Comparison of ENCODE assay signal across 24 cellular contexts in genomic region chr11:134661660-134662059, GRCh38.
DNase-seq lines count a peak whose midpoint lies in the region; ATAC-seq and TF ChIP-seq lines count a peak whose summit lies in the region.
"Had no signal": no experiment of that assay in that cellular context is flagged by ENCODE, and none has a peak within 500 bp of the region (broad histone marks: within the 10 kb centered on the region; RNA-seq: fewer than 3 reads in every experiment).

No MANE protein-coding gene starts in this region.

- H3K4me1 Mint-ChIP-seq in activated CD8-positive, alpha-beta memory T cell treated with anti-CD3 and anti-CD28 coated beads, Interleukin-2, amount 10 ng/mL, durations not matched to agents 7 days and 5 days = no peaks in the 10 kb centered on the region
- H3K4me1 Mint-ChIP-seq: CD4-positive, CD25-positive, alpha-beta regulatory T cell had no signal

- H3K9me3 ChIP-seq in lung (ENCODE audit: control insufficient read depth in 2 of 2, insufficient read depth in 1 of 2, low read length in 1 of 2) = peaks cover 0 to 6% of the 10 kb centered on the region in 2 donors
- H3K9me3 ChIP-seq: MG63, SJSA1 had no signal

- no peaks in the 10 kb centered on the region for H3K4me1 ChIP-seq in lung (ENCODE audit: control insufficient read depth in 2 of 2, insufficient read depth in 2 of 2, low read length in 2 of 2)
- H3K4me1 ChIP-seq: SJSA1 had no signal

- no peak overlapping the region for H3K4me3 ChIP-seq in lung
- H3K4me3 ChIP-seq: GM23248, MG63, PC-9, SJSA1 had no signal

- no peaks in the 10 kb centered on the region for H3K36me3 ChIP-seq in lung (ENCODE audit: control insufficient read depth in 2 of 2, insufficient read depth in 2 of 2, low read length in 2 of 2)
- H3K36me3 ChIP-seq: MG63, SJSA1 had no signal

- peak; percentile 29 for DNase-seq in activated CD8-positive, alpha-beta memory T cell treated with anti-CD3 and anti-CD28 coated beads, Interleukin-2, amount 10 ng/mL, durations not matched to agents 7 days and 5 days
- DNase-seq in activated CD8-positive, alpha-beta memory T cell treated with anti-CD3 and anti-CD28 coated beads for 24 hours = no peak
- DNase-seq in ecto neural progenitor cell (ENCODE audit: low spot score) (peak; percentile 26), lung (ENCODE audit: low spot score) (peak; percentile 21), COR-L47 (lab: John Stamatoyannopoulos, UW) (no peak), HEK293T (ENCODE audit: extremely low spot score) (no peak), RWPE1 (ENCODE audit: low spot score) (no peak)
- peak; percentile 4 for DNase-seq in stimulated activated CD8-positive, alpha-beta memory T cell treated with anti-CD3 and anti-CD28 coated beads, Interleukin-4, amount 100 ng/mL, for 48 hours
- DNase-seq: 8988T; ACHN; CD4-positive, CD25-positive, alpha-beta regulatory T cell; GM23248; H9; HFFc6; KBM-7; MG63; NCI-H1694; NCI-H2029 treated with DMSO at 0.1 percent for 48 hours; NCI-H446 treated with DMSO at 0.1 percent for 48 hours; NCI-H526; NCI-H82; PC-9; Right ventricle myocardium superior had no signal

- CTCF ChIA-PET in activated CD8-positive, alpha-beta memory T cell treated with anti-CD3 and anti-CD28 coated beads, Interleukin-2, amount 10 ng/mL, durations not matched to agents 7 days and 5 days (lab: Charles Lee) = no interaction called here
- CTCF ChIA-PET in HEK293T (lab: Yijun Ruan, JAX) = no interaction called here
- CTCF ChIA-PET in RWPE1 (lab: Yijun Ruan, JAX) = interaction anchor here (0.6 kb wide), 1 partner anchor 727 kb away, joined by 4 read pairs; no protein-coding TSS in a partner anchor

- no peak for ATAC-seq in activated CD8-positive, alpha-beta memory T cell treated with anti-CD3 and anti-CD28 coated beads, Interleukin-2, amount 10 ng/mL, durations not matched to agents 7 days and 5 days
- ATAC-seq in lung (ENCODE audit: insufficient read depth, low FRiP score) = no peak

- POLR2A ChIA-PET in HEK293T (lab: Yijun Ruan, JAX) = no interaction called here
- POLR2A ChIA-PET in RWPE1 (lab: Yijun Ruan, JAX; ENCODE audit: low non-redundant PET) = no interaction called here

- no peak for TF ChIP-seq CTCF in lung (IDR thresholded peaks at IDR 0.05; ENCODE audit: control extremely low read depth, extremely low read depth)
- TF ChIP-seq CTCF in RWPE1 (conservative IDR thresholded peaks at IDR 0.05; ENCODE audit: low read depth) = no peak

- H3K27me3 Mint-ChIP-seq in activated CD8-positive, alpha-beta memory T cell treated with anti-CD3 and anti-CD28 coated beads, Interleukin-2, amount 10 ng/mL, durations not matched to agents 7 days and 5 days = no peaks in the 10 kb centered on the region
- H3K27me3 Mint-ChIP-seq: CD4-positive, CD25-positive, alpha-beta regulatory T cell had no signal

- H3K4me3 Mint-ChIP-seq in activated CD8-positive, alpha-beta memory T cell treated with anti-CD3 and anti-CD28 coated beads, Interleukin-2, amount 10 ng/mL, durations not matched to agents 7 days and 5 days = no peak overlapping the region
- H3K4me3 Mint-ChIP-seq: CD4-positive, CD25-positive, alpha-beta regulatory T cell; H9; HFFc6 had no signal

- H3K27me3 ChIP-seq in lung (ENCODE audit: control insufficient read depth, insufficient read depth) = no peaks in the 10 kb centered on the region
- H3K27me3 ChIP-seq: MG63, SJSA1 had no signal

- H3K27ac ChIP-seq in lung (ENCODE audit: low read depth in 1 of 2, low read length in 1 of 2) = no peak overlapping the region
- H3K27ac ChIP-seq in RWPE1 = no peak overlapping the region
- H3K27ac ChIP-seq: GM23248, PC-9, SJSA1 had no signal

- no peak overlapping the region for H3K27ac Mint-ChIP-seq in activated CD8-positive, alpha-beta memory T cell treated with anti-CD3 and anti-CD28 coated beads, Interleukin-2, amount 10 ng/mL, durations not matched to agents 7 days and 5 days
- H3K27ac Mint-ChIP-seq: CD4-positive, CD25-positive, alpha-beta regulatory T cell; H9; HFFc6 had no signal

- H3K9me3 Mint-ChIP-seq in activated CD8-positive, alpha-beta memory T cell treated with anti-CD3 and anti-CD28 coated beads, Interleukin-2, amount 10 ng/mL, durations not matched to agents 7 days and 5 days (ENCODE audit: low read depth) = peaks cover 7% of the 10 kb centered on the region

- no peaks in the 10 kb centered on the region for H3K36me3 Mint-ChIP-seq in activated CD8-positive, alpha-beta memory T cell treated with anti-CD3 and anti-CD28 coated beads, Interleukin-2, amount 10 ng/mL, durations not matched to agents 7 days and 5 days
- H3K36me3 Mint-ChIP-seq: CD4-positive, CD25-positive, alpha-beta regulatory T cell had no signal

- WGBS in lung, 2 donors = 83 to 88% methylated on average over 5 of the region's 5 CpGs

TF ChIP-seq in HEK293T, 16 proteins besides CTCF, POLR2A, EP300 and RAD21:
- TF ChIP-seq NFRKB (IDR thresholded peaks at IDR 0.05) (no peak), ZNF384 (IDR thresholded peaks at IDR 0.05) (no peak), TARDBP (IDR thresholded peaks at IDR 0.05) (no peak), L3MBTL2 (conservative IDR thresholded peaks at IDR 0.05) (no peak), HDGF (IDR thresholded peaks at IDR 0.05; ENCODE audit: borderline replicate concordance) (no peak), SUZ12 (IDR thresholded peaks at IDR 0.05) (no peak), ARNT (IDR thresholded peaks at IDR 0.05) (no peak), BHLHE40 (IDR thresholded peaks at IDR 0.05; ENCODE audit: borderline replicate concordance) (no peak), FOXA1 (IDR thresholded peaks at IDR 0.05) (no peak), FOXK2 (IDR thresholded peaks at IDR 0.05) (no peak)

Comparison
In these comparisons a context has a peak if more than half of its experiments do, and no peak if none do; other contexts are left out.
1. DNase-seq: peak in activated CD8-positive, alpha-beta memory T cell treated with anti-CD3 and anti-CD28 coated beads, Interleukin-2, amount 10 ng/mL, durations not matched to agents 7 days and 5 days (single experiment), ecto neural progenitor cell (single experiment), lung (single experiment) and stimulated activated CD8-positive, alpha-beta memory T cell treated with anti-CD3 and anti-CD28 coated beads, Interleukin-4, amount 100 ng/mL, for 48 hours (single experiment); none in activated CD8-positive, alpha-beta memory T cell treated with anti-CD3 and anti-CD28 coated beads for 24 hours (single experiment), COR-L47 (single experiment), HEK293T (single experiment) and RWPE1 (single experiment).